ENCODE assay signal across 16 cellular contexts in the genomic region with DNA sequence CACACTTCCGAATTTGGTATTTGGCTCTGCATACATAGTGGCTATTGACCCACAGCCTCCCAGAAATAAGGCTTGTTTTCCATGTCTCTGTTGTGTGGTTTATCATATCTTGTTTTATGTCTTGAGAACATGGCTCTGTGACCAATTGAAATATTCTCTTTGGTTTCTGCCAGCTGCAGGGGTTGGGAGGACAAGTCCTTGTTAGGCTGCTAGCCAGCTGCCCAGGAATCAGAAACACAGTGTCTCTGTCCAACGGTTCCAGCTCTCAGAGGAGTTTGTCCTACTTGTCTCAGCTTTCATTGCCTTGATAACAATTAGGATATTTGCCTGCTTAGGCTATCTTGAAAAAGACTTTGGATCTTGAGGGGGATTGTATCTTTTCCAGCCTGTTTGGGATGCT. TPM values are rescaled to one million over a fixed set of nuclear protein-coding genes. Genes with fewer than 3 reads are reported as not detected.
DNase-seq lines count a peak whose midpoint lies in the region; ATAC-seq and TF ChIP-seq lines count a peak whose summit lies in the region.
"Had no signal": no experiment of that assay in that cellular context is flagged by ENCODE, and none has a peak within 500 bp of the region (broad histone marks: within the 10 kb centered on the region; RNA-seq: fewer than 3 reads in every experiment).

No MANE protein-coding gene starts in this region.

- H3K27me3 Mint-ChIP-seq in osteocyte (ENCODE audit: unreplicated experiment): no peaks in the 10 kb centered on the region
- peaks cover 42% of the 10 kb centered on the region for H3K27me3 Mint-ChIP-seq in activated CD8-positive, alpha-beta memory T cell treated with anti-CD3 and anti-CD28 coated beads, Interleukin-2, amount 10 ng/mL, durations not matched to agents 7 days and 5 days

- CTCF ChIA-PET in activated CD8-positive, alpha-beta memory T cell treated with anti-CD3 and anti-CD28 coated beads, Interleukin-2, amount 10 ng/mL, durations not matched to agents 7 days and 5 days (lab: Charles Lee): no interaction called here

- 30% methylated on average over 2 of the region's 2 CpGs for WGBS in suprapubic skin

- H3K27ac ChIP-seq in cardiac muscle cell: peak overlapping the region; percentile 11
- H3K27ac ChIP-seq in suprapubic skin: no peak overlapping the region
- H3K27ac ChIP-seq: BLaER1 had no signal

- H3K36me3 Mint-ChIP-seq in osteocyte (ENCODE audit: unreplicated experiment): no peaks in the 10 kb centered on the region
- no peaks in the 10 kb centered on the region for H3K36me3 Mint-ChIP-seq in activated CD8-positive, alpha-beta memory T cell treated with anti-CD3 and anti-CD28 coated beads, Interleukin-2, amount 10 ng/mL, durations not matched to agents 7 days and 5 days

- no peak for TF ChIP-seq CTCF in cardiac muscle cell (IDR thresholded peaks at IDR 0.05; ENCODE audit: low read depth, low read length)
- TF ChIP-seq CTCF in osteocyte (IDR thresholded peaks at IDR 0.05): no peak
- TF ChIP-seq CTCF in suprapubic skin (IDR thresholded peaks at IDR 0.05): no peak

- ATAC-seq in activated CD8-positive, alpha-beta memory T cell treated with anti-CD3 and anti-CD28 coated beads, Interleukin-2, amount 10 ng/mL, durations not matched to agents 7 days and 5 days: no peak
- ATAC-seq: activated T-cell treated with anti-CD3 and anti-CD28 coated beads, Interleukin-2, amount 50 U/mL, for 4 hours had no signal

- H3K4me1 ChIP-seq in cardiac muscle cell (ENCODE audit: low read depth) (no peaks in the 10 kb centered on the region), suprapubic skin (peaks cover 13% of the 10 kb centered on the region)

- TF ChIP-seq EP300 in suprapubic skin (IDR thresholded peaks at IDR 0.05): no peak

- H3K4me3 ChIP-seq in cardiac muscle cell (no peak overlapping the region), suprapubic skin (no peak overlapping the region), MG63 (no peak overlapping the region)
- H3K4me3 ChIP-seq: BLaER1 had no signal

- H3K36me3 ChIP-seq in cardiac muscle cell: no peaks in the 10 kb centered on the region
- no peaks in the 10 kb centered on the region for H3K36me3 ChIP-seq in suprapubic skin
- no peaks in the 10 kb centered on the region for H3K36me3 ChIP-seq in MG63
- H3K36me3 ChIP-seq: BLaER1 had no signal

- DNase-seq in EH (ENCODE audit: low read depth) (peak; percentile 65), amniotic epithelial cell (ENCODE audit: low read depth) (peak; percentile 72), cardiac muscle cell (ENCODE audit: low read depth in 1 of 2, low spot score in 1 of 2) (peak; percentile 58 to 76), osteocyte (ENCODE audit: extremely low spot score, unreplicated experiment) (no peak), suprapubic skin (ENCODE audit: low spot score in 2 of 2) (no peak), MG63 (no peak), NCI-H1436 (lab: John Stamatoyannopoulos, UW) (no peak)
- no peak for DNase-seq in activated CD8-positive, alpha-beta memory T cell treated with anti-CD3 and anti-CD28 coated beads, Interleukin-2, amount 10 ng/mL, durations not matched to agents 7 days and 5 days
- DNase-seq: activated CD4-positive, alpha-beta T cell treated with anti-CD3 and anti-CD28 coated beads for 1 hour; activated T-cell treated with anti-CD3 and anti-CD28 coated beads, Interleukin-2, amount 50 U/mL, for 4 hours; hypothalamus; NCI-H2171 treated with DMSO at 0.1 percent for 48 hours; stimulated activated CD4-positive, alpha-beta T cell treated with anti-CD3 and anti-CD28 coated beads, Interleukin-1b, Interleukin-23, amount 100 ng/mL, for 48 hours had no signal

- H3K27ac Mint-ChIP-seq in osteocyte (ENCODE audit: unreplicated experiment): peak overlapping the region; percentile 88
- H3K27ac Mint-ChIP-seq in activated CD8-positive, alpha-beta memory T cell treated with anti-CD3 and anti-CD28 coated beads, Interleukin-2, amount 10 ng/mL, durations not matched to agents 7 days and 5 days: no peak overlapping the region

- H3K9me3 Mint-ChIP-seq in osteocyte (ENCODE audit: unreplicated experiment): no peaks in the 10 kb centered on the region
- H3K9me3 Mint-ChIP-seq in activated CD8-positive, alpha-beta memory T cell treated with anti-CD3 and anti-CD28 coated beads, Interleukin-2, amount 10 ng/mL, durations not matched to agents 7 days and 5 days (ENCODE audit: low read depth): no peaks in the 10 kb centered on the region
- H3K9me3 Mint-ChIP-seq: activated T-cell treated with anti-CD3 and anti-CD28 coated beads, Interleukin-2, amount 50 U/mL, for 4 hours had no signal

- H3K4me3 Mint-ChIP-seq in osteocyte (ENCODE audit: unreplicated experiment): no peak overlapping the region
- no peak overlapping the region for H3K4me3 Mint-ChIP-seq in activated CD8-positive, alpha-beta memory T cell treated with anti-CD3 and anti-CD28 coated beads, Interleukin-2, amount 10 ng/mL, durations not matched to agents 7 days and 5 days
- H3K4me3 Mint-ChIP-seq: activated T-cell treated with anti-CD3 and anti-CD28 coated beads, Interleukin-2, amount 50 U/mL, for 4 hours had no signal

- peaks cover 3% of the 10 kb centered on the region for H3K27me3 ChIP-seq in cardiac muscle cell
- no peaks in the 10 kb centered on the region for H3K27me3 ChIP-seq in suprapubic skin
- no peaks in the 10 kb centered on the region for H3K27me3 ChIP-seq in MG63
- H3K27me3 ChIP-seq: BLaER1 had no signal

- peaks cover 42% of the 10 kb centered on the region for H3K4me1 Mint-ChIP-seq in osteocyte (ENCODE audit: unreplicated experiment)
- H3K4me1 Mint-ChIP-seq in activated CD8-positive, alpha-beta memory T cell treated with anti-CD3 and anti-CD28 coated beads, Interleukin-2, amount 10 ng/mL, durations not matched to agents 7 days and 5 days: peaks cover 9% of the 10 kb centered on the region

- no peaks in the 10 kb centered on the region for H3K9me3 ChIP-seq in cardiac muscle cell (ENCODE audit: low read depth)
- H3K9me3 ChIP-seq in suprapubic skin: no peaks in the 10 kb centered on the region
- no peaks in the 10 kb centered on the region for H3K9me3 ChIP-seq in MG63
- H3K9me3 ChIP-seq: BLaER1 had no signal

- TF ChIP-seq POLR2A in suprapubic skin (IDR thresholded peaks at IDR 0.05): no peak

RNA-seq across cellular contexts. Expression of a gene that starts 6.0 kb away (rescaled TPM):
- total RNA-seq in cardiac muscle cell (1.8 and 4.0 TPM in 2 replicates), osteocyte (not detected in 2 replicates), suprapubic skin (1 to 10 TPM in 3 of 4 donors, under 1 TPM in 1; 0.48 to 2.2 (median 1.6) TPM)
- polyA plus RNA-seq in cardiac muscle cell: 3.0 and 4.4 TPM in 2 replicates
- total RNA-seq in activated CD8-positive, alpha-beta memory T cell treated with anti-CD3 and anti-CD28 coated beads, Interleukin-2, amount 10 ng/mL, durations not matched to agents 7 days and 5 days: under 1 TPM; 0.16 to 0.53 TPM
- total RNA-seq in MG63 (2014; rRNA removed; shearing (Covaris generic); ENCODE audit: low replicate concordance): not detected in 2 replicates
- total RNA-seq: T-helper 1 cell treated with Interleukin-12 subunit alpha and Interleukin-12 subunit beta and Interleukin-4 antibody, amounts not matched to agents 30 ng/mL and 1 ng/mL, for 36 hours had no signal

RNA-seq across cellular contexts. Expression of a gene that starts 7.3 kb away (rescaled TPM):
- 0.12 TPM in 1 of 2 replicates, not detected in the other for total RNA-seq in cardiac muscle cell
- 1.2 TPM in 1 of 2 replicates, not detected in the other for polyA plus RNA-seq in cardiac muscle cell
- not detected in 2 replicates for total RNA-seq in osteocyte
- total RNA-seq in activated CD8-positive, alpha-beta memory T cell treated with anti-CD3 and anti-CD28 coated beads, Interleukin-2, amount 10 ng/mL, durations not matched to agents 7 days and 5 days: not detected
- total RNA-seq in suprapubic skin: not detected
- not detected in 2 replicates for total RNA-seq in MG63 (2014; rRNA removed; shearing (Covaris generic); ENCODE audit: low replicate concordance)
- total RNA-seq: activated T-cell treated with anti-CD3 and anti-CD28 coated beads, Interleukin-2, amount 50 U/mL, for 4 hours; mammary epithelial cell; T-helper 1 cell treated with Interleukin-12 subunit alpha and Interleukin-12 subunit beta and Interleukin-4 antibody, amounts not matched to agents 30 ng/mL and 1 ng/mL, for 36 hours had no signal
- polyA plus RNA-seq: mammary epithelial cell had no signal

RNA-seq across cellular contexts. Expression of a gene that starts 23.4 kb away (rescaled TPM):
- total RNA-seq in cardiac muscle cell (8.6 and 11.8 TPM in 2 replicates), osteocyte (2.6 and 3.5 TPM in 2 replicates), suprapubic skin (1 to 10 TPM in 3 of 4 donors, under 1 TPM in 1; 0.21 to 3.1 (median 1.0) TPM)
- polyA plus RNA-seq in cardiac muscle cell: 7.9 and 8.9 TPM in 2 replicates
- under 1 TPM; 0.32 to 0.42 TPM for total RNA-seq in activated CD8-positive, alpha-beta memory T cell treated with anti-CD3 and anti-CD28 coated beads, Interleukin-2, amount 10 ng/mL, durations not matched to agents 7 days and 5 days
- 1.1 and 10.0 TPM in 2 replicates for total RNA-seq in MG63 (2014; rRNA removed; shearing (Covaris generic); ENCODE audit: low replicate concordance)

RNA-seq across cellular contexts. Expression of a gene that starts 36.5 kb away (rescaled TPM):
- 61.1 and 69.8 TPM in 2 replicates for total RNA-seq in cardiac muscle cell
- polyA plus RNA-seq in cardiac muscle cell: 47.5 and 49.7 TPM in 2 replicates
- total RNA-seq in osteocyte: 24.8 and 27.0 TPM in 2 replicates
- total RNA-seq in activated CD8-positive, alpha-beta memory T cell treated with anti-CD3 and anti-CD28 coated beads, Interleukin-2, amount 10 ng/mL, durations not matched to agents 7 days and 5 days: 10 to 100 TPM; 25.9 to 28.7 TPM
- 10 to 100 TPM; 33.9 to 57.0 (median 37.4) TPM for total RNA-seq in suprapubic skin
- 33.8 and 46.5 TPM in 2 replicates for total RNA-seq in MG63 (2014; rRNA removed; shearing (Covaris generic); ENCODE audit: low replicate concordance)

RNA-seq across cellular contexts. Expression of a gene that starts 56.3 kb away (rescaled TPM):
- 50.8 and 62.6 TPM in 2 replicates for total RNA-seq in cardiac muscle cell
- 41.7 and 60.9 TPM in 2 replicates for polyA plus RNA-seq in cardiac muscle cell
- 89.4 and 91.5 TPM in 2 replicates for total RNA-seq in osteocyte
- 10 to 100 TPM; 69.3 to 78.0 TPM for total RNA-seq in activated CD8-positive, alpha-beta memory T cell treated with anti-CD3 and anti-CD28 coated beads, Interleukin-2, amount 10 ng/mL, durations not matched to agents 7 days and 5 days
- 10 to 100 TPM; 29.3 to 75.6 (median 46.9) TPM for total RNA-seq in suprapubic skin
- 21.2 and 25.3 TPM in 2 replicates for total RNA-seq in MG63 (2014; rRNA removed; shearing (Covaris generic); ENCODE audit: low replicate concordance)

Comparison
In these comparisons a context has a peak if more than half of its experiments do, and no peak if none do; other contexts are left out.
1. DNase-seq: peak in EH (single experiment), amniotic epithelial cell (single experiment) and cardiac muscle cell (2 of 2); none in osteocyte (single experiment), activated CD8-positive, alpha-beta memory T cell treated with anti-CD3 and anti-CD28 coated beads, Interleukin-2, amount 10 ng/mL, durations not matched to agents 7 days and 5 days (single experiment), suprapubic skin (0 of 2), MG63 (single experiment) and NCI-H1436 (single experiment).